12 cellular contexts compared by ENCODE assay signal in genomic region chr12:108837239-108837638, GRCh38. TPM values are rescaled to one million over a fixed set of nuclear protein-coding genes. Genes with fewer than 3 reads are reported as not detected.
DNase-seq lines count a peak whose midpoint lies in the region; ATAC-seq and TF ChIP-seq lines count a peak whose summit lies in the region.
"Had no signal": no experiment of that assay in that cellular context is flagged by ENCODE, and none has a peak within 500 bp of the region (broad histone marks: within the 10 kb centered on the region; RNA-seq: fewer than 3 reads in every experiment).

No MANE protein-coding gene starts in this region.

- H3K9me3 ChIP-seq in adrenal gland (replicated peaks in 1 of 3) (no peaks in the 10 kb centered on the region), tibial nerve (no peaks in the 10 kb centered on the region), Caco-2 (no peaks in the 10 kb centered on the region)

- CTCF ChIA-PET in Caco-2 (lab: Charles Lee), result interaction anchor here (0.7 kb wide), 1 partner anchor 207 kb away, joined by 3 read pairs; no protein-coding TSS in a partner anchor

- DNase-seq in activated naive CD4-positive, alpha-beta T cell treated with anti-CD3 and anti-CD28 coated beads, Interleukin-2, amount 50 U/mL, for 72 hours (ENCODE audit: low spot score in 2 of 2), result no peak
- DNase-seq in activated naive CD4-positive, alpha-beta T cell (lab: John Stamatoyannopoulos, UW), result no peak
- no peak for DNase-seq in adrenal gland
- DNase-seq in mesendoderm, result no peak
- DNase-seq in tibial nerve (ENCODE audit: low spot score in 2 of 2), result no peak
- DNase-seq in mesothelial cell of epicardium (ENCODE audit: low spot score in 2 of 2, unreplicated experiment in 2 of 2), result no peak
- no peak for DNase-seq in Caco-2
- DNase-seq: activated T-cell treated with anti-CD3 and anti-CD28 coated beads, Interleukin-2, amount 50 U/mL, for 48 hours; NCI-H345; retina had no signal

- H3K36me3 ChIP-seq in adrenal gland (replicated peaks in 1 of 2) (peaks cover 0 to 15% of the 10 kb centered on the region in 2 donors), mesendoderm (ENCODE audit: control insufficient read depth, insufficient read depth, low read length) (no peaks in the 10 kb centered on the region), tibial nerve (no peaks in the 10 kb centered on the region), Caco-2 (ENCODE audit: control insufficient read depth, insufficient read depth, low read length) (peaks cover 2% of the 10 kb centered on the region)

- no peak overlapping the region for H3K4ac ChIP-seq in mesendoderm (ENCODE audit: low read depth, low read length)

- H3K27me3 Mint-ChIP-seq in mesothelial cell of epicardium (ENCODE audit: low read depth), result no peaks in the 10 kb centered on the region
- no peaks in the 10 kb centered on the region for H3K27me3 Mint-ChIP-seq in Caco-2 (ENCODE audit: insufficient read depth, unreplicated experiment)
- H3K27me3 Mint-ChIP-seq: IgD-negative memory B cell had no signal

- no peak overlapping the region for H2BK15ac ChIP-seq in mesendoderm (replicated peaks; ENCODE audit: low read depth)

- no peak overlapping the region for H2BK120ac ChIP-seq in mesendoderm (ENCODE audit: low read depth, low read length)

- no peak overlapping the region for H3K23ac ChIP-seq in mesendoderm (ENCODE audit: low read length)

- POLR2A ChIA-PET in Caco-2 (lab: Charles Lee), result no interaction called here

- H4K5ac ChIP-seq in mesendoderm (ENCODE audit: low read length), result no peak overlapping the region

- H3K27me3 ChIP-seq in adrenal gland (no peaks in the 10 kb centered on the region), mesendoderm (ENCODE audit: insufficient read depth, low read length, poor library complexity) (no peaks in the 10 kb centered on the region), tibial nerve (no peaks in the 10 kb centered on the region), Caco-2 (replicated peaks; ENCODE audit: control insufficient read depth, insufficient read depth, low read length) (no peaks in the 10 kb centered on the region)

- no peak for TF ChIP-seq EP300 in tibial nerve (IDR thresholded peaks at IDR 0.05)

- H3K4me3 ChIP-seq in adrenal gland, result no peak overlapping the region
- H3K4me3 ChIP-seq in mesendoderm (ENCODE audit: low read length), result no peak overlapping the region
- H3K4me3 ChIP-seq in tibial nerve, result no peak overlapping the region
- no peak overlapping the region for H3K4me3 ChIP-seq in Caco-2 (ENCODE audit: low read depth, low read length)

- no peak overlapping the region for H2BK5ac ChIP-seq in mesendoderm (ENCODE audit: low read length)

- peak overlapping the region; percentile 52 for H2AK5ac ChIP-seq in mesendoderm (ENCODE audit: low read length)

- H3K79me2 ChIP-seq in mesendoderm (ENCODE audit: control insufficient read depth, insufficient read depth, low read length), result no peaks in the 10 kb centered on the region

- peaks cover 20 to 35% of the 10 kb centered on the region in 2 donors for H3K36me3 Mint-ChIP-seq in activated naive CD4-positive, alpha-beta T cell treated with anti-CD3 and anti-CD28 coated beads, Interleukin-2, amount 50 U/mL, for 72 hours
- H3K36me3 Mint-ChIP-seq in mesothelial cell of epicardium (peaks cover 16% of the 10 kb centered on the region), Caco-2 (ENCODE audit: insufficient read depth, unreplicated experiment) (peaks cover 32% of the 10 kb centered on the region)

- peak overlapping the region; percentile 28 for H3K56ac ChIP-seq in mesendoderm (ENCODE audit: low read length)

- BruUV-seq in Caco-2 (replicated peaks; lab: Mats Ljungman, UMichigan), result no TSS peak

- peak overlapping the region in 4 of 5 donors; percentile 91 to 96 (median 95) for H3K27ac ChIP-seq in adrenal gland
- no peak overlapping the region for H3K27ac ChIP-seq in mesendoderm (ENCODE audit: low read depth, low read length)
- peak overlapping the region in 3 of 4 donors; percentile 2 to 95 (median 90) for H3K27ac ChIP-seq in tibial nerve

- peaks cover 36 to 83% of the 10 kb centered on the region in 2 donors for H3K4me1 ChIP-seq in adrenal gland (replicated peaks in 1 of 2)
- H3K4me1 ChIP-seq in mesendoderm (ENCODE audit: control insufficient read depth, low read depth, low read length), result peaks cover 2% of the 10 kb centered on the region
- peaks cover 15 to 96% (median 76%) of the 10 kb centered on the region in 4 donors for H3K4me1 ChIP-seq in tibial nerve
- peaks cover 19% of the 10 kb centered on the region for H3K4me1 ChIP-seq in Caco-2

- TF ChIP-seq CTCF in adrenal gland (IDR thresholded peaks at IDR 0.05), result no peak
- TF ChIP-seq CTCF in tibial nerve (IDR thresholded peaks at IDR 0.05), result no peak
- no peak for TF ChIP-seq CTCF in mesothelial cell of epicardium (IDR thresholded peaks at IDR 0.05; ENCODE audit: unreplicated experiment)
- no peak for TF ChIP-seq CTCF in Caco-2 (IDR thresholded peaks at IDR 0.05; ENCODE audit: insufficient read depth in 1 of 2, low read depth in 1 of 2, low read length in 1 of 2, severe bottlenecking in 1 of 2, unreplicated experiment in 1 of 2)

- H4K8ac ChIP-seq in mesendoderm (ENCODE audit: low read depth, low read length), result no peak overlapping the region

- TF ChIP-seq POLR2A in adrenal gland (IDR thresholded peaks at IDR 0.05) (no peak), tibial nerve (IDR thresholded peaks at IDR 0.05) (no peak)

- H3K9me3 Mint-ChIP-seq in activated naive CD4-positive, alpha-beta T cell treated with anti-CD3 and anti-CD28 coated beads, Interleukin-2, amount 50 U/mL, for 72 hours, result no peaks in the 10 kb centered on the region
- no peaks in the 10 kb centered on the region for H3K9me3 Mint-ChIP-seq in mesothelial cell of epicardium
- H3K9me3 Mint-ChIP-seq in Caco-2 (ENCODE audit: unreplicated experiment), result no peaks in the 10 kb centered on the region
- H3K9me3 Mint-ChIP-seq: IgD-negative memory B cell had no signal

- peak overlapping the region; percentile 1 to 94 for H3K27ac Mint-ChIP-seq in activated naive CD4-positive, alpha-beta T cell treated with anti-CD3 and anti-CD28 coated beads, Interleukin-2, amount 50 U/mL, for 72 hours
- H3K27ac Mint-ChIP-seq in mesothelial cell of epicardium (no peak overlapping the region), Caco-2 (ENCODE audit: unreplicated experiment) (no peak overlapping the region)

- H3K79me1 ChIP-seq in mesendoderm (ENCODE audit: low read length), result peaks cover 2% of the 10 kb centered on the region

- 77 to 86% (median 80%) methylated on average over 8 of the region's 8 CpGs for WGBS in adrenal gland, 4 donors
- 100% methylated on average over 3 of the region's 8 CpGs for WGBS in mesendoderm (ENCODE audit: extremely low coverage, insufficient coverage, low lambda C conversion rate)
- 65 to 70% methylated on average over 8 of the region's 8 CpGs for WGBS in tibial nerve, 2 donors

- no peak overlapping the region for H3K18ac ChIP-seq in mesendoderm (ENCODE audit: low read length)

- intact Hi-C loops in adrenal gland (cut with DNase I) (no loop called here), Caco-2 (cut with micrococcal nuclease; ENCODE audit: unreplicated experiment) (no loop called here)

- H3K4me1 Mint-ChIP-seq in mesothelial cell of epicardium, result peaks cover 47% of the 10 kb centered on the region
- peaks cover 30% of the 10 kb centered on the region for H3K4me1 Mint-ChIP-seq in Caco-2 (ENCODE audit: low read depth, unreplicated experiment)

- H3K4me2 ChIP-seq in mesendoderm (ENCODE audit: low read length), result no peak overlapping the region

- no peak overlapping the region for H3K9ac ChIP-seq in mesendoderm (ENCODE audit: low read length)

- H3K4me3 Mint-ChIP-seq in mesothelial cell of epicardium (no peak overlapping the region), Caco-2 (ENCODE audit: unreplicated experiment) (no peak overlapping the region)

- no peak for ATAC-seq in activated naive CD4-positive, alpha-beta T cell treated with anti-CD3 and anti-CD28 coated beads, Interleukin-2, amount 50 U/mL, for 72 hours
- ATAC-seq in HG02623 (IDR thresholded peaks at IDR 0.05; ENCODE audit: unreplicated experiment), result no peak

RNA-seq across cellular contexts. Expression of gene SSH1, which starts 20.1 kb away (rescaled TPM):
- total RNA-seq in activated naive CD4-positive, alpha-beta T cell treated with anti-CD3 and anti-CD28 coated beads, Interleukin-2, amount 50 U/mL, for 72 hours, result 10 to 100 TPM; 25.3 to 36.0 TPM
- total RNA-seq in adrenal gland, result 10 to 100 TPM; 12.8 to 40.1 (median 24.9) TPM
- polyA plus RNA-seq in adrenal gland, result 1 to 10 TPM; 5.3 to 9.4 (median 7.8) TPM
- 7.0 TPM for polyA plus RNA-seq in mesendoderm (2013, experiment 1 of 2)
- 7.5 TPM for polyA plus RNA-seq in mesendoderm (2013, experiment 2 of 2)
- total RNA-seq in tibial nerve, result 10 to 100 TPM; 23.6 to 66.9 (median 28.0) TPM
- 36.1 to 38.4 TPM (median 37.7 TPM) in 3 replicates for total RNA-seq in mesothelial cell of epicardium
- total RNA-seq in Caco-2 (2022), result 26.0 and 27.7 TPM in 2 replicates

RNA-seq across cellular contexts. Expression of gene DAO, which starts 42.7 kb away (rescaled TPM):
- total RNA-seq in activated naive CD4-positive, alpha-beta T cell treated with anti-CD3 and anti-CD28 coated beads, Interleukin-2, amount 50 U/mL, for 72 hours, result not detected
- total RNA-seq in adrenal gland (not detected), tibial nerve (not detected), mesothelial cell of epicardium (not detected in 3 replicates), Caco-2 (2022) (not detected in 2 replicates)
- polyA plus RNA-seq in adrenal gland, result not detected
- not detected for polyA plus RNA-seq in mesendoderm (2013, experiment 1 of 2)
- polyA plus RNA-seq in mesendoderm (2013, experiment 2 of 2), result not detected
- polyA plus RNA-seq: IgD-negative memory B cell had no signal

Comparison
In these comparisons a context has a peak if more than half of its experiments do, and no peak if none do; other contexts are left out.
1. H3K27ac Mint-ChIP-seq: peak in activated naive CD4-positive, alpha-beta T cell treated with anti-CD3 and anti-CD28 coated beads, Interleukin-2, amount 50 U/mL, for 72 hours (2 of 2); none in mesothelial cell of epicardium (single experiment) and Caco-2 (single experiment).